In genomic region chr19:11420429-11420893, GRCh38 we compare ENCODE assay signal across 9 cellular contexts. TPM values are rescaled to one million over a fixed set of nuclear protein-coding genes. Genes with fewer than 3 reads are reported as not detected.
DNase-seq lines count a peak whose midpoint lies in the region; ATAC-seq lines count a peak whose summit lies in the region.
"Had no signal": no experiment of that assay in that cellular context is flagged by ENCODE, and none has a peak within 500 bp of the region (broad histone marks: within the 10 kb centered on the region; RNA-seq: fewer than 3 reads in every experiment).

No MANE protein-coding gene starts in this region.

- no peak for DNase-seq in activated naive CD8-positive, alpha-beta T cell treated with anti-CD3 and anti-CD28 coated beads, Interleukin-2, amount 50 U/mL, for 24 hours
- no peak for DNase-seq in dedifferentiated amniotic fluid mesenchymal stem cell (ENCODE audit: extremely low spot score)
- DNase-seq: GDM1, NCI-H526 treated with DMSO at 0.1 percent for 48 hours had no signal

- peaks cover 4% of the 10 kb centered on the region for H3K4me1 ChIP-seq in iPS-15b (ENCODE audit: control insufficient read depth, insufficient read depth, low read length)
- no peaks in the 10 kb centered on the region for H3K4me1 ChIP-seq in urinary bladder (ENCODE audit: insufficient read depth)

- peaks cover 18% of the 10 kb centered on the region for H3K27me3 Mint-ChIP-seq in activated naive CD8-positive, alpha-beta T cell
- H3K27me3 Mint-ChIP-seq in activated naive CD8-positive, alpha-beta T cell treated with anti-CD3 and anti-CD28 coated beads, Interleukin-2, amount 50 U/mL, for 24 hours, result peaks cover 62% of the 10 kb centered on the region

- H3K4me3 ChIP-seq in iPS-15b (ENCODE audit: low read depth, low read length) (peak overlapping the region; percentile 72), urinary bladder (ENCODE audit: low read depth, low read length) (peak overlapping the region; percentile 29)

- 1% methylated on average over 30 of the region's 30 CpGs for whole genome bisulfite sequencing in urinary bladder

- no peaks in the 10 kb centered on the region for H3K9me3 Mint-ChIP-seq in activated naive CD8-positive, alpha-beta T cell (ENCODE audit: low read depth)
- no peaks in the 10 kb centered on the region for H3K9me3 Mint-ChIP-seq in activated naive CD8-positive, alpha-beta T cell treated with anti-CD3 and anti-CD28 coated beads, Interleukin-2, amount 50 U/mL, for 24 hours

- H3K36me3 ChIP-seq in iPS-15b (ENCODE audit: control insufficient read depth, insufficient read depth, low read length), result no peaks in the 10 kb centered on the region
- no peaks in the 10 kb centered on the region for H3K36me3 ChIP-seq in urinary bladder (ENCODE audit: insufficient read depth)

- no peak overlapping the region for H3K9ac ChIP-seq in iPS-15b (ENCODE audit: low read depth, low read length)

- ATAC-seq in activated naive CD8-positive, alpha-beta T cell treated with anti-CD3 and anti-CD28 coated beads, Interleukin-2, amount 50 U/mL, for 24 hours, result no peak
- no peak for ATAC-seq in HG03135 (IDR thresholded peaks at IDR 0.05; ENCODE audit: unreplicated experiment)

- no peak overlapping the region for H3K27ac Mint-ChIP-seq in activated naive CD8-positive, alpha-beta T cell
- no peak overlapping the region for H3K27ac Mint-ChIP-seq in activated naive CD8-positive, alpha-beta T cell treated with anti-CD3 and anti-CD28 coated beads, Interleukin-2, amount 50 U/mL, for 24 hours

- no peak overlapping the region for H3K27ac ChIP-seq in urinary bladder (ENCODE audit: low read depth)

- H3K36me3 Mint-ChIP-seq in activated naive CD8-positive, alpha-beta T cell, result no peaks in the 10 kb centered on the region
- no peaks in the 10 kb centered on the region for H3K36me3 Mint-ChIP-seq in activated naive CD8-positive, alpha-beta T cell treated with anti-CD3 and anti-CD28 coated beads, Interleukin-2, amount 50 U/mL, for 24 hours (ENCODE audit: low read depth)

- peaks cover 40% of the 10 kb centered on the region for H3K4me1 Mint-ChIP-seq in activated naive CD8-positive, alpha-beta T cell (ENCODE audit: low read depth)
- peaks cover 35% of the 10 kb centered on the region for H3K4me1 Mint-ChIP-seq in activated naive CD8-positive, alpha-beta T cell treated with anti-CD3 and anti-CD28 coated beads, Interleukin-2, amount 50 U/mL, for 24 hours

- H3K27me3 ChIP-seq in iPS-15b (ENCODE audit: control insufficient read depth, insufficient read depth, low read length), result peaks cover 22% of the 10 kb centered on the region

- H3K9me3 ChIP-seq in iPS-15b (ENCODE audit: control insufficient read depth, insufficient read depth, low read length), result no peaks in the 10 kb centered on the region

- peak overlapping the region; percentile 44 for H3K4me3 Mint-ChIP-seq in activated naive CD8-positive, alpha-beta T cell
- no peak overlapping the region for H3K4me3 Mint-ChIP-seq in activated naive CD8-positive, alpha-beta T cell treated with anti-CD3 and anti-CD28 coated beads, Interleukin-2, amount 50 U/mL, for 24 hours

RNA-seq across cellular contexts. Expression of gene RGL3, which starts 1.3 kb away (rescaled TPM):
- 2.5 TPM for total RNA-seq in urinary bladder
- 6.5 TPM for polyA plus RNA-seq in urinary bladder
- total RNA-seq: glomerular endothelial cell had no signal

RNA-seq across cellular contexts. Expression of gene ODAD3, which starts 14.5 kb away (rescaled TPM):
- 0.48 TPM for total RNA-seq in urinary bladder
- 0.34 TPM for polyA plus RNA-seq in urinary bladder

RNA-seq across cellular contexts. Expression of gene PRKCSH, which starts 15.0 kb away (rescaled TPM):
- total RNA-seq in urinary bladder, result 54.9 TPM
- polyA plus RNA-seq in urinary bladder, result 174 TPM

RNA-seq across cellular contexts. Expression of gene EPOR, which starts 36.3 kb away (rescaled TPM):
- 2.9 TPM for total RNA-seq in urinary bladder
- polyA plus RNA-seq in urinary bladder, result 6.6 TPM

RNA-seq across cellular contexts. Expression of gene SWSAP1, which starts 46.0 kb away (rescaled TPM):
- total RNA-seq in urinary bladder, result 1.2 TPM
- 2.4 TPM for polyA plus RNA-seq in urinary bladder
